1 cellular context compared by ENCODE assay signal in the genomic region with DNA sequence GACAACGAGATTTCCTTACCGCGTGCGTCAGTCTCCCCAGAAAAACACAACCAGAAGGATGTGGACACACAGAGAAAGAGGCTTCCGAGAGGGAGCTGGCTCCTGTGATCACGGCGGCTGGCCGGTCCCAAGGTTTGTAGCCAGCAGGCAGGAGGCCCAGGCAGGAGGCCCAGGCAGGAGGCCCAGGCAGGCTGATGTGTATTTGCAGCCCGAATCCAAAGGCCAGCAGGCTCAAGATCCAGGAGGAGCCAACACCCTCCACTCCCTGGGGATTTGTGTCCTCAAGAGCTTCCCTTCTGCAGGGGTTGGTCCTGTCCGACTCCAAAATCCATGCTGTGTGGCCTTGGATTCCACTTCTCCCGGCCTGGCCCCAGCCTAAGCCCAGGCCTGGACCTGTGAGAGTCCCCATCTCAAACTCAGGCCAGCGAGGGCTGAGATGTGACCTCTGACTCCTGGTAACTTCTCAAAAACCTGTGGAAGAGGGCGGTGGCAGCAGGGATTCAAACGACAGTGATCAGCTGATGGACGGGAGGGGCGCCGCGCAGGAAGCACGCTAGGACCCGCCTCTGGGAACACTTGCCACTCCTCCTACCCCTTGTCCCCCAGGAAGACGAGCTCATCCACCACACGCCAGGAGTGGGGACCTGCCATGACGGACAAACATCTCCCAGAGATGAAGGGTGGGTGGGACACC.
TF ChIP-seq lines count a peak whose summit lies in the region.

No MANE protein-coding gene starts in this region.

TF ChIP-seq in K562, 482 proteins besides CTCF, POLR2A, EP300 and RAD21:
- TF ChIP-seq TFAP4 (CRISPR knock-in tag; IDR thresholded peaks at IDR 0.05; ENCODE audit: borderline replicate concordance) (peak; percentile 20; the same call in 1 of the 2 replicates), ZEB2 (IDR thresholded peaks at IDR 0.05) (no peak)
TF ChIP-seq in K562: peak in this region for 1.
